Comparison of ENCODE assay signal across 20 cellular contexts in the genomic region with DNA sequence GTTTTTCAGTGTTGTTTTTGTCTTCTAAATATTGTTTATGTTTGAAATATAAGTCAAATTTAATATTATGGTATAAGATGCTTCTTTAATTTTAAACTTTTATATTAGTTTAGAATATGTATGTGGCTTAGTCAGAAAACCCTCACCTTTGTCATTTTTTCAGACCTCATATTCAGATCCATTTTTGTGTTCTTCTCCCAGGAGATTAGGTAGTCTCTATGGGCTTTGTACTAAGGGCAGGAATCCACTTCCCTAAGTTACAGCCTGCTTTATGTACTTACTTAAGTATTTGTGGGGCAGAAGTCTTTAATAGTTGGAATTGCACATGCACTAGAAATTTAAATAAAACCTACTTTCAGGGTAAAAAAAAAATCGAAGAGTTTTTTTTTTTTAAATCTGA.
"Had no signal": no experiment of that assay in that cellular context is flagged by ENCODE, and none has a peak within 500 bp of the region (broad histone marks: within the 10 kb centered on the region; RNA-seq: fewer than 3 reads in every experiment).

No MANE protein-coding gene starts in this region.

- H3K9me3 ChIP-seq: gastrocnemius medialis, mucosa of descending colon, neutrophil had no signal

- H3K36me3 Mint-ChIP-seq: activated naive CD8-positive, alpha-beta T cell; naive thymus-derived CD8-positive, alpha-beta T cell; type B pancreatic cell had no signal

- H3K4me3 ChIP-seq: gastrocnemius medialis, mucosa of descending colon, skin epidermis had no signal

- H3K27ac ChIP-seq: brain microvascular endothelial cell, epithelial cell of prostate, gastrocnemius medialis, neutrophil, skin epidermis had no signal

- H3K9me3 Mint-ChIP-seq: activated B cell treated with CpG ODN at 0.5 μM for 24 hours; activated CD4-positive, alpha-beta T cell treated with anti-CD3 and anti-CD28 coated beads, Interleukin-2, amount 10 ng/mL, durations not matched to agents 24 days and 14 days; type B pancreatic cell had no signal

- H3K27me3 ChIP-seq: brain microvascular endothelial cell, gastrocnemius medialis, neutrophil had no signal

- H3K27ac Mint-ChIP-seq: activated B cell treated with CpG ODN at 0.5 μM for 24 hours; activated CD4-positive, alpha-beta T cell treated with anti-CD3 and anti-CD28 coated beads, Interleukin-2, amount 10 ng/mL, durations not matched to agents 24 days and 14 days; activated CD8-positive, alpha-beta T cell treated with anti-CD3 and anti-CD28 coated beads, Interleukin-2, amount 10 ng/mL, durations not matched to agents 7 days and 5 days; activated naive CD8-positive, alpha-beta T cell; naive thymus-derived CD8-positive, alpha-beta T cell; type B pancreatic cell had no signal

- DNase-seq: activated B cell treated with CpG ODN at 0.5 μM for 24 hours; activated CD4-positive, alpha-beta T cell treated with anti-CD3 and anti-CD28 coated beads, Interleukin-2, amount 10 ng/mL, durations not matched to agents 24 days and 14 days; activated CD8-positive, alpha-beta memory T cell treated with anti-CD3 and anti-CD28 coated beads, Interleukin-2, amount 50 U/mL, for 48 hours; activated CD8-positive, alpha-beta T cell treated with anti-CD3 and anti-CD28 coated beads, Interleukin-2, amount 10 ng/mL, durations not matched to agents 7 days and 5 days; activated gamma-delta T cell treated with Interleukin-2 at 50 U/mL for 16 hours; gastrocnemius medialis; mucosa of descending colon; naive thymus-derived CD8-positive, alpha-beta T cell; posterior cingulate gyrus; stimulated activated CD4-positive, alpha-beta T cell treated with anti-CD3 and anti-CD28 coated beads, Interleukin-4, amount 100 ng/mL, for 24 hours; stimulated activated naive CD4-positive, alpha-beta T cell treated with Interleukin-2 at 50 U/mL for 16 hours; SW 1271 had no signal

- H3K4me3 Mint-ChIP-seq: activated B cell treated with CpG ODN at 0.5 μM for 24 hours; activated CD4-positive, alpha-beta T cell treated with anti-CD3 and anti-CD28 coated beads, Interleukin-2, amount 10 ng/mL, durations not matched to agents 24 days and 14 days; activated CD8-positive, alpha-beta T cell treated with anti-CD3 and anti-CD28 coated beads, Interleukin-2, amount 10 ng/mL, durations not matched to agents 7 days and 5 days; activated naive CD8-positive, alpha-beta T cell; naive thymus-derived CD8-positive, alpha-beta T cell; type B pancreatic cell had no signal

- ATAC-seq: activated CD8-positive, alpha-beta T cell treated with anti-CD3 and anti-CD28 coated beads, Interleukin-2, amount 10 ng/mL, durations not matched to agents 7 days and 5 days; gastrocnemius medialis; left lobe of liver; mucosa of descending colon; naive thymus-derived CD8-positive, alpha-beta T cell had no signal

- FAIRE-seq: TTC549 had no signal

- H3K27me3 Mint-ChIP-seq: activated B cell treated with CpG ODN at 0.5 μM for 24 hours; activated CD4-positive, alpha-beta T cell treated with anti-CD3 and anti-CD28 coated beads, Interleukin-2, amount 10 ng/mL, durations not matched to agents 24 days and 14 days; activated naive CD8-positive, alpha-beta T cell; naive thymus-derived CD8-positive, alpha-beta T cell; type B pancreatic cell had no signal

- H3K36me3 ChIP-seq: brain microvascular endothelial cell, gastrocnemius medialis, neutrophil had no signal

- H3K4me1 ChIP-seq: gastrocnemius medialis had no signal

- H3K4me1 Mint-ChIP-seq: activated B cell treated with CpG ODN at 0.5 μM for 24 hours; activated CD4-positive, alpha-beta T cell treated with anti-CD3 and anti-CD28 coated beads, Interleukin-2, amount 10 ng/mL, durations not matched to agents 24 days and 14 days; naive thymus-derived CD8-positive, alpha-beta T cell had no signal
